In the genomic region with DNA sequence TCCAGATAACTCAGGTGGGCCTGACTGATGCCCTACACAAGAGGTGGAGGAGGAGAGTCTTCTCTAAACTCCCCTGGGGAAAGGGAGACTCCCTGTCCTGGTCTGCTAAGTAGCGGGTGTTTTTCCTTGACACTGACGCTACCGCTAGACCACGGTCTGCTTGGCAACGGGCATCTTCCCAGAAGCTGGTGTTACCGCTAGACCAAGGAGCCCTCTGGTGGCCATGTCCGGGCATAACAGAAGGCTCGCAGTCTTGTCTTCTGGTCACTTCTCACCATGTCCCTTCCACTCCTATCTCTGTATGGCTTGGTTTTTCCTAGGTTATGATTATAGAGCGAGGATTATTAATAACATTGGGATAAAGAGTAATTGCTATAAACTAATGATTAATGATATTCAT, we compare ENCODE assay signal across 11 cellular contexts.
DNase-seq lines count a peak whose midpoint lies in the region; ATAC-seq and TF ChIP-seq lines count a peak whose summit lies in the region.
"Had no signal": no experiment of that assay in that cellular context is flagged by ENCODE, and none has a peak within 500 bp of the region (broad histone marks: within the 10 kb centered on the region; RNA-seq: fewer than 3 reads in every experiment).

No MANE protein-coding gene starts in this region.

- no peaks in the 10 kb centered on the region for H3K27me3 ChIP-seq in upper lobe of right lung

- H3K4me1 Mint-ChIP-seq in activated naive CD8-positive, alpha-beta T cell treated with anti-CD3 and anti-CD28 coated beads for 36 hours: peaks cover 20% of the 10 kb centered on the region

- peak; percentile 26 for TF ChIP-seq CTCF in upper lobe of right lung (IDR thresholded peaks at IDR 0.05)

- H3K9me3 ChIP-seq in upper lobe of right lung: no peaks in the 10 kb centered on the region
- H3K9me3 ChIP-seq: HAP-1, sigmoid colon had no signal

- H3K4me3 ChIP-seq in upper lobe of right lung: no peak overlapping the region
- H3K4me3 ChIP-seq: HAP-1, sigmoid colon had no signal

- no peak overlapping the region for H3K27ac Mint-ChIP-seq in activated naive CD8-positive, alpha-beta T cell treated with anti-CD3 and anti-CD28 coated beads for 36 hours

- H3K36me3 Mint-ChIP-seq in activated naive CD8-positive, alpha-beta T cell treated with anti-CD3 and anti-CD28 coated beads for 36 hours: no peaks in the 10 kb centered on the region

- no peaks in the 10 kb centered on the region for H3K27me3 Mint-ChIP-seq in activated naive CD8-positive, alpha-beta T cell treated with anti-CD3 and anti-CD28 coated beads for 36 hours

- DNase-seq in stimulated activated CD4-positive, alpha-beta T cell treated with anti-CD3 and anti-CD28 coated beads, Interleukin-2, amount 100 ng/mL, for 24 hours: peak; percentile 32 to 57
- DNase-seq in stimulated activated CD4-positive, alpha-beta T cell treated with anti-CD3 and anti-CD28 coated beads, Interleukin-12 subunit alpha, Interleukin-12 subunit beta, amount 100 ng/mL, for 4 hours: no peak
- peak; percentile 12 for DNase-seq in LoVo (ENCODE audit: low spot score)
- peak; percentile 25 for DNase-seq in activated naive CD8-positive, alpha-beta T cell treated with anti-CD3 and anti-CD28 coated beads for 36 hours
- no peak for DNase-seq in upper lobe of right lung
- no peak for DNase-seq in NCI-H128 (lab: John Stamatoyannopoulos, UW; ENCODE audit: unreplicated experiment)
- DNase-seq: NCI-H748 treated with DMSO at 0.1 percent for 48 hours, sigmoid colon had no signal

- intact Hi-C loops in upper lobe of right lung (cut with DNase I): no loop called here

- ATAC-seq in upper lobe of right lung (no peak), HG02678 (IDR thresholded peaks at IDR 0.05; ENCODE audit: unreplicated experiment) (no peak), GM18861 (IDR thresholded peaks at IDR 0.05; ENCODE audit: unreplicated experiment) (no peak)

- no peaks in the 10 kb centered on the region for H3K36me3 ChIP-seq in upper lobe of right lung
- H3K36me3 ChIP-seq: HAP-1, sigmoid colon had no signal

- H3K27ac ChIP-seq in upper lobe of right lung: no peak overlapping the region
- H3K27ac ChIP-seq: sigmoid colon had no signal

- no peak overlapping the region for H3K4me3 Mint-ChIP-seq in activated naive CD8-positive, alpha-beta T cell treated with anti-CD3 and anti-CD28 coated beads for 36 hours

- no peaks in the 10 kb centered on the region for H3K4me1 ChIP-seq in upper lobe of right lung
- H3K4me1 ChIP-seq: HAP-1, sigmoid colon had no signal

- H3K9me3 Mint-ChIP-seq in activated naive CD8-positive, alpha-beta T cell treated with anti-CD3 and anti-CD28 coated beads for 36 hours: peaks cover 2% of the 10 kb centered on the region

Comparison
In these comparisons a context has a peak if more than half of its experiments do, and no peak if none do; other contexts are left out.
1. DNase-seq: peak in stimulated activated CD4-positive, alpha-beta T cell treated with anti-CD3 and anti-CD28 coated beads, Interleukin-2, amount 100 ng/mL, for 24 hours (2 of 2), LoVo (single experiment) and activated naive CD8-positive, alpha-beta T cell treated with anti-CD3 and anti-CD28 coated beads for 36 hours (single experiment); none in stimulated activated CD4-positive, alpha-beta T cell treated with anti-CD3 and anti-CD28 coated beads, Interleukin-12 subunit alpha, Interleukin-12 subunit beta, amount 100 ng/mL, for 4 hours (single experiment), upper lobe of right lung (single experiment) and NCI-H128 (single experiment).